19 cellular contexts compared by ENCODE assay signal in genomic region chr20:24935786-24936525, GRCh38. TPM values are rescaled to one million over a fixed set of nuclear protein-coding genes. Genes with fewer than 3 reads are reported as not detected.
"Had no signal": no experiment of that assay in that cellular context is flagged by ENCODE, and none has a peak within 500 bp of the region (broad histone marks: within the 10 kb centered on the region; RNA-seq: fewer than 3 reads in every experiment).

No MANE protein-coding gene starts in this region.

- H3K4me1 Mint-ChIP-seq: activated B cell treated with CpG ODN at 0.5 μM for 24 hours had no signal

- H3K4me3 ChIP-seq: body of pancreas, esophagus muscularis mucosa, smooth muscle cell had no signal

- H3K36me3 ChIP-seq: esophagus muscularis mucosa had no signal

- DNase-seq: activated B cell treated with CpG ODN at 0.5 μM for 24 hours; activated naive CD4-positive, alpha-beta T cell treated with anti-CD3 and anti-CD28 coated beads, Interleukin-2, amount 10 ng/mL, durations not matched to agents 7 days and 5 days; amniotic stem cell; body of pancreas; foreskin fibroblast; glutamatergic neuron; immature natural killer cell; left cardiac atrium; naive B cell; right cardiac atrium; SHP77 treated with DMSO at 0.1 percent for 48 hours; stimulated activated naive B cell treated with anti-CD40 and anti-IgM and Interleukin-4, amounts not matched to agents 10 μg/mL and 1 μg/mL and 100 μg/mL, for 72 hours; trophoblast cell had no signal

- H3K27ac ChIP-seq: body of pancreas, esophagus muscularis mucosa had no signal

- H3K27me3 Mint-ChIP-seq: activated naive CD4-positive, alpha-beta T cell treated with anti-CD3 and anti-CD28 coated beads, Interleukin-2, amount 10 ng/mL, durations not matched to agents 7 days and 5 days; naive B cell; progenitor cell of endocrine pancreas had no signal

- ATAC-seq: body of pancreas; left cardiac atrium; right cardiac atrium; stimulated activated naive B cell treated with anti-CD40 and anti-IgM and Interleukin-4, amounts not matched to agents 10 μg/mL and 1 μg/mL and 100 μg/mL, for 72 hours had no signal

- H3K4me1 ChIP-seq: esophagus muscularis mucosa had no signal

- H3K27me3 ChIP-seq: body of pancreas, esophagus muscularis mucosa had no signal

- H3K4me3 Mint-ChIP-seq: activated B cell treated with CpG ODN at 0.5 μM for 24 hours; activated naive CD4-positive, alpha-beta T cell treated with anti-CD3 and anti-CD28 coated beads, Interleukin-2, amount 10 ng/mL, durations not matched to agents 7 days and 5 days; activated T-helper 1 cell treated with anti-CD3 and anti-CD28 coated beads, Interleukin-12 subunit alpha, Interleukin-12 subunit beta, Interleukin-2, Interleukin-4 antibody, amounts not matched to agents 30 ng/mL and 10 ng/mL and 1 ng/mL, durations not matched to agents 14 hours and 24 hours and 36 hours; immature natural killer cell; stimulated activated naive B cell treated with anti-CD40 and anti-IgM and Interleukin-4, amounts not matched to agents 10 μg/mL and 1 μg/mL and 100 μg/mL, for 72 hours had no signal

- H3K27ac Mint-ChIP-seq: activated B cell treated with CpG ODN at 0.5 μM for 24 hours; activated naive CD4-positive, alpha-beta T cell treated with anti-CD3 and anti-CD28 coated beads, Interleukin-2, amount 10 ng/mL, durations not matched to agents 7 days and 5 days; activated T-helper 1 cell treated with anti-CD3 and anti-CD28 coated beads, Interleukin-12 subunit alpha, Interleukin-12 subunit beta, Interleukin-2, Interleukin-4 antibody, amounts not matched to agents 30 ng/mL and 10 ng/mL and 1 ng/mL, durations not matched to agents 14 hours and 24 hours and 36 hours; progenitor cell of endocrine pancreas; stimulated activated naive B cell treated with anti-CD40 and anti-IgM and Interleukin-4, amounts not matched to agents 10 μg/mL and 1 μg/mL and 100 μg/mL, for 72 hours had no signal

- H3K9me3 Mint-ChIP-seq: immature natural killer cell had no signal

- H3K9me3 ChIP-seq: body of pancreas had no signal

RNA-seq across cellular contexts. Expression of gene CST7, which starts 13.1 kb away (rescaled TPM):
- total RNA-seq: dermis microvascular lymphatic vessel endothelial cell, lung microvascular endothelial cell, progenitor cell of endocrine pancreas, smooth muscle cell had no signal
